ENCODE assay signal across 1 cellular context in genomic region chr19:39708594-39708993, GRCh38.
A peak's percentile ranks its signal among the peaks of the same experiment; 100 is the strongest.
TF ChIP-seq lines count a peak whose summit lies in the region.

No MANE protein-coding gene starts in this region.

TF ChIP-seq in GM12878, 131 proteins besides CTCF, POLR2A, EP300 and RAD21 (continued from another document and continues in another):
- TF ChIP-seq, protein P1, sequence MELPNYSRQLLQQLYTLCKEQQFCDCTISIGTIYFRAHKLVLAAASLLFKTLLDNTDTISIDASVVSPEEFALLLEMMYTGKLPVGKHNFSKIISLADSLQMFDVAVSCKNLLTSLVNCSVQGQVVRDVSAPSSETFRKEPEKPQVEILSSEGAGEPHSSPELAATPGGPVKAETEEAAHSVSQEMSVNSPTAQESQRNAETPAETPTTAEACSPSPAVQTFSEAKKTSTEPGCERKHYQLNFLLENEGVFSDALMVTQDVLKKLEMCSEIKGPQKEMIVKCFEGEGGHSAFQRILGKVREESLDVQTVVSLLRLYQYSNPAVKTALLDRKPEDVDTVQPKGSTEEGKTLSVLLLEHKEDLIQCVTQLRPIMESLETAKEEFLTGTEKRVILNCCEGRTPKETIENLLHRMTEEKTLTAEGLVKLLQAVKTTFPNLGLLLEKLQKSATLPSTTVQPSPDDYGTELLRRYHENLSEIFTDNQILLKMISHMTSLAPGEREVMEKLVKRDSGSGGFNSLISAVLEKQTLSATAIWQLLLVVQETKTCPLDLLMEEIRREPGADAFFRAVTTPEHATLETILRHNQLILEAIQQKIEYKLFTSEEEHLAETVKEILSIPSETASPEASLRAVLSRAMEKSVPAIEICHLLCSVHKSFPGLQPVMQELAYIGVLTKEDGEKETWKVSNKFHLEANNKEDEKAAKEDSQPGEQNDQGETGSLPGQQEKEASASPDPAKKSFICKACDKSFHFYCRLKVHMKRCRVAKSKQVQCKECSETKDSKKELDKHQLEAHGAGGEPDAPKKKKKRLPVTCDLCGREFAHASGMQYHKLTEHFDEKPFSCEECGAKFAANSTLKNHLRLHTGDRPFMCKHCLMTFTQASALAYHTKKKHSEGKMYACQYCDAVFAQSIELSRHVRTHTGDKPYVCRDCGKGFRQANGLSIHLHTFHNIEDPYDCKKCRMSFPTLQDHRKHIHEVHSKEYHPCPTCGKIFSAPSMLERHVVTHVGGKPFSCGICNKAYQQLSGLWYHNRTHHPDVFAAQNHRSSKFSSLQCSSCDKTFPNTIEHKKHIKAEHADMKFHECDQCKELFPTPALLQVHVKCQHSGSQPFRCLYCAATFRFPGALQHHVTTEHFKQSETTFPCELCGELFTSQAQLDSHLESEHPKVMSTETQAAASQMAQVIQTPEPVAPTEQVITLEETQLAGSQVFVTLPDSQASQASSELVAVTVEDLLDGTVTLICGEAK (IDR thresholded peaks at IDR 0.05; ENCODE audit: borderline replicate concordance) = no peak
- TF ChIP-seq JUND (IDR thresholded peaks at IDR 0.05; ENCODE audit: low read depth, low read length) (no peak), RELA (IDR thresholded peaks at IDR 0.05; ENCODE audit: borderline replicate concordance, partially characterized antibody) (no peak), MYB (IDR thresholded peaks at IDR 0.05; ENCODE audit: borderline replicate concordance, low read depth, low read length) (no peak), CBX5 (IDR thresholded peaks at IDR 0.05; ENCODE audit: low read depth) (no peak), ZNF622 (IDR thresholded peaks at IDR 0.05) (no peak), RFX5 (IDR thresholded peaks at IDR 0.05; ENCODE audit: low read depth, low read length) (no peak), BRCA1 (IDR thresholded peaks at IDR 0.05; ENCODE audit: low read depth, low read length) (no peak), RAD51 (IDR thresholded peaks at IDR 0.05) (no peak), ZZZ3 (IDR thresholded peaks at IDR 0.05; ENCODE audit: control insufficient read depth, insufficient read length, low read depth) (no peak), PML (IDR thresholded peaks at IDR 0.05; ENCODE audit: low read length) (no peak), PKNOX1 (IDR thresholded peaks at IDR 0.05) (no peak), PAX5 (IDR thresholded peaks at IDR 0.05; ENCODE audit: borderline replicate concordance, low read depth, low read length) (peak; percentile 76; the same call in 1 of the 2 replicates), TARDBP (IDR thresholded peaks at IDR 0.05; ENCODE audit: borderline replicate concordance) (no peak), RCOR1 (conservative IDR thresholded peaks at IDR 0.05; ENCODE audit: low read depth, low read length) (no peak), SIN3A (IDR thresholded peaks at IDR 0.05; ENCODE audit: low read depth, low read length) (no peak), FOXM1 (IDR thresholded peaks at IDR 0.05; ENCODE audit: low read depth, low read length) (no peak), SREBF1 (IDR thresholded peaks at IDR 0.05; ENCODE audit: low read length) (no peak), BMI1 (IDR thresholded peaks at IDR 0.05; ENCODE audit: borderline replicate concordance) (no peak), BCLAF1 (IDR thresholded peaks at IDR 0.05) (no peak)
- TF ChIP-seq, protein P2, sequence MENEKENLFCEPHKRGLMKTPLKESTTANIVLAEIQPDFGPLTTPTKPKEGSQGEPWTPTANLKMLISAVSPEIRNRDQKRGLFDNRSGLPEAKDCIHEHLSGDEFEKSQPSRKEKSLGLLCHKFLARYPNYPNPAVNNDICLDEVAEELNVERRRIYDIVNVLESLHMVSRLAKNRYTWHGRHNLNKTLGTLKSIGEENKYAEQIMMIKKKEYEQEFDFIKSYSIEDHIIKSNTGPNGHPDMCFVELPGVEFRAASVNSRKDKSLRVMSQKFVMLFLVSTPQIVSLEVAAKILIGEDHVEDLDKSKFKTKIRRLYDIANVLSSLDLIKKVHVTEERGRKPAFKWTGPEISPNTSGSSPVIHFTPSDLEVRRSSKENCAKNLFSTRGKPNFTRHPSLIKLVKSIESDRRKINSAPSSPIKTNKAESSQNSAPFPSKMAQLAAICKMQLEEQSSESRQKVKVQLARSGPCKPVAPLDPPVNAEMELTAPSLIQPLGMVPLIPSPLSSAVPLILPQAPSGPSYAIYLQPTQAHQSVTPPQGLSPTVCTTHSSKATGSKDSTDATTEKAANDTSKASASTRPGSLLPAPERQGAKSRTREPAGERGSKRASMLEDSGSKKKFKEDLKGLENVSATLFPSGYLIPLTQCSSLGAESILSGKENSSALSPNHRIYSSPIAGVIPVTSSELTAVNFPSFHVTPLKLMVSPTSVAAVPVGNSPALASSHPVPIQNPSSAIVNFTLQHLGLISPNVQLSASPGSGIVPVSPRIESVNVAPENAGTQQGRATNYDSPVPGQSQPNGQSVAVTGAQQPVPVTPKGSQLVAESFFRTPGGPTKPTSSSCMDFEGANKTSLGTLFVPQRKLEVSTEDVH (IDR thresholded peaks at IDR 0.05; ENCODE audit: low read depth, partially characterized antibody) = no peak
- TF ChIP-seq, protein P3, sequence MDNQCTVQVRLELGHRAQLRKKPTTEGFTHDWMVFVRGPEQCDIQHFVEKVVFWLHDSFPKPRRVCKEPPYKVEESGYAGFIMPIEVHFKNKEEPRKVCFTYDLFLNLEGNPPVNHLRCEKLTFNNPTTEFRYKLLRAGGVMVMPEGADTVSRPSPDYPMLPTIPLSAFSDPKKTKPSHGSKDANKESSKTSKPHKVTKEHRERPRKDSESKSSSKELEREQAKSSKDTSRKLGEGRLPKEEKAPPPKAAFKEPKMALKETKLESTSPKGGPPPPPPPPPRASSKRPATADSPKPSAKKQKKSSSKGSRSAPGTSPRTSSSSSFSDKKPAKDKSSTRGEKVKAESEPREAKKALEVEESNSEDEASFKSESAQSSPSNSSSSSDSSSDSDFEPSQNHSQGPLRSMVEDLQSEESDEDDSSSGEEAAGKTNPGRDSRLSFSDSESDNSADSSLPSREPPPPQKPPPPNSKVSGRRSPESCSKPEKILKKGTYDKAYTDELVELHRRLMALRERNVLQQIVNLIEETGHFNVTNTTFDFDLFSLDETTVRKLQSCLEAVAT (IDR thresholded peaks at IDR 0.05) = no peak
- TF ChIP-seq, protein P4, sequence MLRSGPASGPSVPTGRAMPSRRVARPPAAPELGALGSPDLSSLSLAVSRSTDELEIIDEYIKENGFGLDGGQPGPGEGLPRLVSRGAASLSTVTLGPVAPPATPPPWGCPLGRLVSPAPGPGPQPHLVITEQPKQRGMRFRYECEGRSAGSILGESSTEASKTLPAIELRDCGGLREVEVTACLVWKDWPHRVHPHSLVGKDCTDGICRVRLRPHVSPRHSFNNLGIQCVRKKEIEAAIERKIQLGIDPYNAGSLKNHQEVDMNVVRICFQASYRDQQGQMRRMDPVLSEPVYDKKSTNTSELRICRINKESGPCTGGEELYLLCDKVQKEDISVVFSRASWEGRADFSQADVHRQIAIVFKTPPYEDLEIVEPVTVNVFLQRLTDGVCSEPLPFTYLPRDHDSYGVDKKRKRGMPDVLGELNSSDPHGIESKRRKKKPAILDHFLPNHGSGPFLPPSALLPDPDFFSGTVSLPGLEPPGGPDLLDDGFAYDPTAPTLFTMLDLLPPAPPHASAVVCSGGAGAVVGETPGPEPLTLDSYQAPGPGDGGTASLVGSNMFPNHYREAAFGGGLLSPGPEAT (IDR thresholded peaks at IDR 0.05; ENCODE audit: low read depth) = no peak; the same call in 1 of the 2 replicates
- TF ChIP-seq, protein P5, sequence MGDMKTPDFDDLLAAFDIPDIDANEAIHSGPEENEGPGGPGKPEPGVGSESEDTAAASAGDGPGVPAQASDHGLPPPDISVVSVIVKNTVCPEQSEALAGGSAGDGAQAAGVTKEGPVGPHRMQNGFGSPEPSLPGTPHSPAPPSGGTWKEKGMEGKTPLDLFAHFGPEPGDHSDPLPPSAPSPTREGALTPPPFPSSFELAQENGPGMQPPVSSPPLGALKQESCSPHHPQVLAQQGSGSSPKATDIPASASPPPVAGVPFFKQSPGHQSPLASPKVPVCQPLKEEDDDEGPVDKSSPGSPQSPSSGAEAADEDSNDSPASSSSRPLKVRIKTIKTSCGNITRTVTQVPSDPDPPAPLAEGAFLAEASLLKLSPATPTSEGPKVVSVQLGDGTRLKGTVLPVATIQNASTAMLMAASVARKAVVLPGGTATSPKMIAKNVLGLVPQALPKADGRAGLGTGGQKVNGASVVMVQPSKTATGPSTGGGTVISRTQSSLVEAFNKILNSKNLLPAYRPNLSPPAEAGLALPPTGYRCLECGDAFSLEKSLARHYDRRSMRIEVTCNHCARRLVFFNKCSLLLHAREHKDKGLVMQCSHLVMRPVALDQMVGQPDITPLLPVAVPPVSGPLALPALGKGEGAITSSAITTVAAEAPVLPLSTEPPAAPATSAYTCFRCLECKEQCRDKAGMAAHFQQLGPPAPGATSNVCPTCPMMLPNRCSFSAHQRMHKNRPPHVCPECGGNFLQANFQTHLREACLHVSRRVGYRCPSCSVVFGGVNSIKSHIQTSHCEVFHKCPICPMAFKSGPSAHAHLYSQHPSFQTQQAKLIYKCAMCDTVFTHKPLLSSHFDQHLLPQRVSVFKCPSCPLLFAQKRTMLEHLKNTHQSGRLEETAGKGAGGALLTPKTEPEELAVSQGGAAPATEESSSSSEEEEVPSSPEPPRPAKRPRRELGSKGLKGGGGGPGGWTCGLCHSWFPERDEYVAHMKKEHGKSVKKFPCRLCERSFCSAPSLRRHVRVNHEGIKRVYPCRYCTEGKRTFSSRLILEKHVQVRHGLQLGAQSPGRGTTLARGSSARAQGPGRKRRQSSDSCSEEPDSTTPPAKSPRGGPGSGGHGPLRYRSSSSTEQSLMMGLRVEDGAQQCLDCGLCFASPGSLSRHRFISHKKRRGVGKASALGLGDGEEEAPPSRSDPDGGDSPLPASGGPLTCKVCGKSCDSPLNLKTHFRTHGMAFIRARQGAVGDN (IDR thresholded peaks at IDR 0.05) = no peak
- TF ChIP-seq, protein P6, sequence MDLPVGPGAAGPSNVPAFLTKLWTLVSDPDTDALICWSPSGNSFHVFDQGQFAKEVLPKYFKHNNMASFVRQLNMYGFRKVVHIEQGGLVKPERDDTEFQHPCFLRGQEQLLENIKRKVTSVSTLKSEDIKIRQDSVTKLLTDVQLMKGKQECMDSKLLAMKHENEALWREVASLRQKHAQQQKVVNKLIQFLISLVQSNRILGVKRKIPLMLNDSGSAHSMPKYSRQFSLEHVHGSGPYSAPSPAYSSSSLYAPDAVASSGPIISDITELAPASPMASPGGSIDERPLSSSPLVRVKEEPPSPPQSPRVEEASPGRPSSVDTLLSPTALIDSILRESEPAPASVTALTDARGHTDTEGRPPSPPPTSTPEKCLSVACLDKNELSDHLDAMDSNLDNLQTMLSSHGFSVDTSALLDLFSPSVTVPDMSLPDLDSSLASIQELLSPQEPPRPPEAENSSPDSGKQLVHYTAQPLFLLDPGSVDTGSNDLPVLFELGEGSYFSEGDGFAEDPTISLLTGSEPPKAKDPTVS (IDR thresholded peaks at IDR 0.05; ENCODE audit: low read depth, low read length) = no peak
- TF ChIP-seq, protein P7, sequence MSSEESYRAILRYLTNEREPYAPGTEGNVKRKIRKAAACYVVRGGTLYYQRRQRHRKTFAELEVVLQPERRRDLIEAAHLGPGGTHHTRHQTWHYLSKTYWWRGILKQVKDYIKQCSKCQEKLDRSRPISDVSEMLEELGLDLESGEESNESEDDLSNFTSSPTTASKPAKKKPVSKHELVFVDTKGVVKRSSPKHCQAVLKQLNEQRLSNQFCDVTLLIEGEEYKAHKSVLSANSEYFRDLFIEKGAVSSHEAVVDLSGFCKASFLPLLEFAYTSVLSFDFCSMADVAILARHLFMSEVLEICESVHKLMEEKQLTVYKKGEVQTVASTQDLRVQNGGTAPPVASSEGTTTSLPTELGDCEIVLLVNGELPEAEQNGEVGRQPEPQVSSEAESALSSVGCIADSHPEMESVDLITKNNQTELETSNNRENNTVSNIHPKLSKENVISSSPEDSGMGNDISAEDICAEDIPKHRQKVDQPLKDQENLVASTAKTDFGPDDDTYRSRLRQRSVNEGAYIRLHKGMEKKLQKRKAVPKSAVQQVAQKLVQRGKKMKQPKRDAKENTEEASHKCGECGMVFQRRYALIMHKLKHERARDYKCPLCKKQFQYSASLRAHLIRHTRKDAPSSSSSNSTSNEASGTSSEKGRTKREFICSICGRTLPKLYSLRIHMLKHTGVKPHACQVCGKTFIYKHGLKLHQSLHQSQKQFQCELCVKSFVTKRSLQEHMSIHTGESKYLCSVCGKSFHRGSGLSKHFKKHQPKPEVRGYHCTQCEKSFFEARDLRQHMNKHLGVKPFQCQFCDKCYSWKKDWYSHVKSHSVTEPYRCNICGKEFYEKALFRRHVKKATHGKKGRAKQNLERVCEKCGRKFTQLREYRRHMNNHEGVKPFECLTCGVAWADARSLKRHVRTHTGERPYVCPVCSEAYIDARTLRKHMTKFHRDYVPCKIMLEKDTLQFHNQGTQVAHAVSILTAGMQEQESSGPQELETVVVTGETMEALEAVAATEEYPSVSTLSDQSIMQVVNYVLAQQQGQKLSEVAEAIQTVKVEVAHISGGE (CRISPR knock-in tag; IDR thresholded peaks at IDR 0.05) = no peak
